24 cellular contexts compared by ENCODE assay signal in genomic region chr6:160887616-160888015, GRCh38.
DNase-seq lines count a peak whose midpoint lies in the region; ATAC-seq and TF ChIP-seq lines count a peak whose summit lies in the region.
"Had no signal": no experiment of that assay in that cellular context is flagged by ENCODE, and none has a peak within 500 bp of the region (broad histone marks: within the 10 kb centered on the region; RNA-seq: fewer than 3 reads in every experiment).

No MANE protein-coding gene starts in this region.

- H3K4me3 ChIP-seq in HEK293 (ENCODE audit: low read depth, low read length) (no peak overlapping the region), endodermal cell (ENCODE audit: low read length) (peak overlapping the region; percentile 97), thoracic aorta (no peak overlapping the region)
- H3K4me3 ChIP-seq: A549; BLaER1 treated with 17β-estradiol and CSF1 and Interleukin-3, amounts not matched to agents 10 nM and 100 nM; GM12878 had no signal

- POLR2A ChIA-PET in HEK293 (lab: Yijun Ruan, JAX): no interaction called here

- H3K27me3 Mint-ChIP-seq in endodermal cell (ENCODE audit: insufficient read depth): no peaks in the 10 kb centered on the region
- H3K27me3 Mint-ChIP-seq: B cell had no signal

- no peaks in the 10 kb centered on the region for H3K36me3 ChIP-seq in HEK293 (ENCODE audit: control insufficient read depth in 2 of 2, insufficient read depth in 1 of 2, low read length in 2 of 2)
- H3K36me3 ChIP-seq in endodermal cell (ENCODE audit: control insufficient read depth, insufficient read depth, low read length): peaks cover 61% of the 10 kb centered on the region
- no peaks in the 10 kb centered on the region for H3K36me3 ChIP-seq in thoracic aorta
- H3K36me3 ChIP-seq: BLaER1 treated with 17β-estradiol and CSF1 and Interleukin-3, amounts not matched to agents 10 nM and 100 nM had no signal

- peaks cover 49% of the 10 kb centered on the region for H3K4me1 Mint-ChIP-seq in endodermal cell
- H3K4me1 Mint-ChIP-seq: B cell; CD4-positive, alpha-beta memory T cell; CD4-positive, CD25-positive, alpha-beta regulatory T cell; CD8-positive, alpha-beta memory T cell had no signal

- H3K27ac ChIP-seq in HEK293 (ENCODE audit: extremely low read depth, low read depth, low read length): no peak overlapping the region
- H3K27ac ChIP-seq in endodermal cell (ENCODE audit: low read depth, low read length): no peak overlapping the region
- H3K27ac ChIP-seq in thoracic aorta: peak overlapping the region; percentile 21 to 45
- H3K27ac ChIP-seq: 22Rv1; A549; BLaER1 treated with 17β-estradiol and CSF1 and Interleukin-3, amounts not matched to agents 10 nM and 100 nM; C4-2B had no signal

- ATAC-seq in thoracic aorta (ENCODE audit: insufficient number of reproducible peaks, low FRiP score, low read depth): no peak
- ATAC-seq in GM19463 (IDR thresholded peaks at IDR 0.05; ENCODE audit: unreplicated experiment): no peak
- ATAC-seq in HG03460 (IDR thresholded peaks at IDR 0.05; ENCODE audit: unreplicated experiment): no peak
- ATAC-seq: A549, GM12878 had no signal

- DNase-seq in endodermal cell (no peak), thoracic aorta (ENCODE audit: low spot score) (no peak), NCI-H345 (lab: John Stamatoyannopoulos, UW) (no peak)
- DNase-seq: AML-193; CD4-positive, alpha-beta memory T cell; CD4-positive, CD25-positive, alpha-beta regulatory T cell; CD8-positive, alpha-beta memory T cell; COR-L47; DMS 273 treated with DMSO at 0.1 percent for 48 hours; DMS153; DMS53; DMS79; DND-41; EL; GDM1 had no signal

- CTCF ChIA-PET in HEK293 (lab: Yijun Ruan, JAX): no interaction called here

- H3K9me3 ChIP-seq in HEK293 (ENCODE audit: control insufficient read depth, insufficient read depth, low read depth, low read length) (no peaks in the 10 kb centered on the region), endodermal cell (ENCODE audit: control insufficient read depth, low read length) (peaks cover 35% of the 10 kb centered on the region), thoracic aorta (no peaks in the 10 kb centered on the region)
- H3K9me3 ChIP-seq: A549 had no signal

- H3K27ac Mint-ChIP-seq in endodermal cell: peak overlapping the region; percentile 69
- H3K27ac Mint-ChIP-seq: B cell; CD4-positive, alpha-beta memory T cell; CD4-positive, CD25-positive, alpha-beta regulatory T cell; CD8-positive, alpha-beta memory T cell had no signal

- no peaks in the 10 kb centered on the region for H3K27me3 ChIP-seq in endodermal cell (ENCODE audit: control insufficient read depth, insufficient read depth, low read length, poor library complexity, severe bottlenecking)
- H3K27me3 ChIP-seq in thoracic aorta (replicated peaks; ENCODE audit: insufficient read depth): no peaks in the 10 kb centered on the region
- H3K27me3 ChIP-seq: BLaER1 treated with 17β-estradiol and CSF1 and Interleukin-3, amounts not matched to agents 10 nM and 100 nM had no signal

- peaks cover 23% of the 10 kb centered on the region for H3K9me3 Mint-ChIP-seq in endodermal cell
- H3K9me3 Mint-ChIP-seq: CD8-positive, alpha-beta memory T cell had no signal

- no peak for TF ChIP-seq CTCF in HEK293 (tag by site-specific recombination; IDR thresholded peaks at IDR 0.05)
- no peak for TF ChIP-seq CTCF in endodermal cell (conservative IDR thresholded peaks at IDR 0.05)
- no peak for TF ChIP-seq CTCF in thoracic aorta (IDR thresholded peaks at IDR 0.05)

- H3K4me1 ChIP-seq in HEK293 (ENCODE audit: control insufficient read depth, insufficient read depth, low read length) (no peaks in the 10 kb centered on the region), endodermal cell (ENCODE audit: control insufficient read depth, insufficient read depth, low read length) (peaks cover 5% of the 10 kb centered on the region), thoracic aorta (ENCODE audit: control insufficient read depth in 1 of 2, low read depth in 2 of 2) (peaks cover 16 to 38% of the 10 kb centered on the region in 2 donors)
- H3K4me1 ChIP-seq: A549; BLaER1 treated with 17β-estradiol and CSF1 and Interleukin-3, amounts not matched to agents 10 nM and 100 nM had no signal

- H3K4me3 Mint-ChIP-seq in endodermal cell: peak overlapping the region; percentile 90
- H3K4me3 Mint-ChIP-seq: B cell; CD4-positive, alpha-beta memory T cell; CD4-positive, CD25-positive, alpha-beta regulatory T cell; CD8-positive, alpha-beta memory T cell had no signal

- WGBS in endodermal cell (ENCODE audit: insufficient coverage in 1 of 2, insufficient read length in 1 of 2), 2 experiments: 75 to 100% methylated on average over 1 of the region's 1 CpG

- peaks cover 62% of the 10 kb centered on the region for H3K36me3 Mint-ChIP-seq in endodermal cell (ENCODE audit: low read depth)
- H3K36me3 Mint-ChIP-seq: CD4-positive, alpha-beta memory T cell; CD4-positive, CD25-positive, alpha-beta regulatory T cell; CD8-positive, alpha-beta memory T cell had no signal

- peak overlapping the region; percentile 99 for H3K9ac ChIP-seq in endodermal cell (ENCODE audit: extremely low read depth, low read length, poor library complexity, severe bottlenecking)
- H3K9ac ChIP-seq: BLaER1 treated with 17β-estradiol and CSF1 and Interleukin-3, amounts not matched to agents 10 nM and 100 nM had no signal

TF ChIP-seq in HEK293, 187 proteins besides CTCF, POLR2A, EP300 and RAD21:
- TF ChIP-seq ZNF510 (tag by site-specific recombination; IDR thresholded peaks at IDR 0.05; ENCODE audit: insufficient replicate concordance): no peak
- peak; percentile 96 for TF ChIP-seq SETDB1 (IDR thresholded peaks at IDR 0.05; ENCODE audit: insufficient read length, low read length)

Comparison
In these comparisons a context has a peak if more than half of its experiments do, and no peak if none do; other contexts are left out.
1. H3K27ac ChIP-seq: peak in thoracic aorta (2 of 2); none in HEK293 (single experiment) and endodermal cell (single experiment).